Comparison of ENCODE assay signal across 8 cellular contexts in the genomic region with DNA sequence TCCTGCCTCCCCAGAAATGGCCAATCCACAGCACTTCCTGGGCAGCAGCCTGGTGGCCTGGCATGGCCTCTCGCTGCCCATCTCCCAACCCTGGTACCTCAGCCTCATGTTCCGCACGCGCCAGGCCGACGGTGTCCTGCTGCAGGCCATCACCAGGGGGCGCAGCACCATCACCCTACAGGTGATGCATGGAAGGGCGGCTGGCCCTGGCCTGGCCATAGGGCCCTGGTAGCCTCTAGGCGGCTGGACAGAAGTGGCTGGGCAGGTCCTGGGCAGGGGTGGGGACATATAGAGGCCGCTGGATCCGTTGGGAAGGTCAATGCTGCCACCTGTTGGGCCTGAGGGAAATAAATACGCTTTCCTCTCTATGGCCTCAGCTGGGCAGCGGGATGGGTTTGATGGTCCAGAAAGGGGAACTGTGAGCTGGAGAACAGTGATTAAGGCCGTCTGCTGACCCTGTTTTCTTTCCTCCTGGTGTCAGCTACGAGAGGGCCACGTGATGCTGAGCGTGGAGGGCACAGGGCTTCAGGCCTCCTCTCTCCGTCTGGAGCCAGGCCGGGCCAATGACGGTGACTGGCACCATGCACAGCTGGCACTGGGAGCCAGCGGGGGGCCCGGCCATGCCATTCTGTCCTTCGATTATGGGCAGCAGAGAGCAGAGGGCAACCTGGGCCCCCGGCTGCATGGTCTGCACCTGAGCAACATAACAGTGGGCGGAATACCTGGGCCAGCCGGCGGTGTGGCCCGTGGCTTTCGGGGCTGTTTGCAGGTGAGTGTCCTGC. TPM values are rescaled to one million over a fixed set of nuclear protein-coding genes. Genes with fewer than 3 reads are reported as not detected.
DNase-seq lines count a peak whose midpoint lies in the region; ATAC-seq and TF ChIP-seq lines count a peak whose summit lies in the region.

No MANE protein-coding gene starts in this region.

- DNase-seq in BE2C: peak; percentile 90
- peak; percentile 91 for DNase-seq in GM19240 (ENCODE audit: insufficient read length, low spot score)
- peak; percentile 29 for DNase-seq in T-helper 22 cell (ENCODE audit: low read depth)
- peak; percentile 67 for DNase-seq in amniotic epithelial cell (ENCODE audit: low read depth)
- peak; percentile 73 to 85 for DNase-seq in heart right ventricle
- peak; percentile 84 for DNase-seq in retina

- peak; percentile 99 for TF ChIP-seq CTCF in BE2C (IDR thresholded peaks at IDR 0.05; ENCODE audit: low read depth, low read length)
- TF ChIP-seq CTCF in heart right ventricle (IDR thresholded peaks at IDR 0.05): peak; percentile 88 to 96 (median 93)

- intact Hi-C loops in heart right ventricle (cut with DNase I): loop anchor here in 7 of 10 donors (1.0 to 10.0 kb wide), 6 partner anchors 134 to 271 kb away; partner anchors contain the start of genes SORT1 (in 2 of the 7) and GPR61 (in 1 of the 7)

- peaks cover 5% of the 10 kb centered on the region for H3K4me1 ChIP-seq in BE2C
- peaks cover 0 to 11% (median 0%) of the 10 kb centered on the region in 9 donors for H3K4me1 ChIP-seq in heart right ventricle

- H3K27ac ChIP-seq in heart right ventricle: no peak overlapping the region

- 54 to 55% methylated on average over 29 of the region's 29 CpGs for WGBS in heart right ventricle, 2 donors

- TF ChIP-seq EP300 in Ishikawa (IDR thresholded peaks at IDR 0.05; ENCODE audit: borderline replicate concordance): no peak; the same call in 1 of the 2 replicates

- H3K27me3 ChIP-seq in BE2C (no peaks in the 10 kb centered on the region), heart right ventricle (no peaks in the 10 kb centered on the region)

- peaks cover 5% of the 10 kb centered on the region for H3K36me3 ChIP-seq in BE2C
- peaks cover 0 to 2% (median 0%) of the 10 kb centered on the region in 9 donors for H3K36me3 ChIP-seq in heart right ventricle

- peak; percentile 80 to 90 (median 82) for ATAC-seq in heart right ventricle
- ATAC-seq in GM21528 (IDR thresholded peaks at IDR 0.05; ENCODE audit: low FRiP score, unreplicated experiment): no peak

- TF ChIP-seq RAD21 in Ishikawa (IDR thresholded peaks at IDR 0.05; ENCODE audit: low read depth): peak; percentile 90

- H3K9me3 ChIP-seq in BE2C (no peaks in the 10 kb centered on the region), heart right ventricle (no peaks in the 10 kb centered on the region)

- H3K4me3 ChIP-seq in BE2C (ENCODE audit: low read depth, low read length) (no peak overlapping the region), heart right ventricle (no peak overlapping the region)

TF ChIP-seq in Ishikawa, 13 proteins besides CTCF, POLR2A, EP300 and RAD21:
- TF ChIP-seq TCF12 (IDR thresholded peaks at IDR 0.05; ENCODE audit: low read depth) (peak; percentile 70), NFIC (IDR thresholded peaks at IDR 0.05) (no peak), CREB1 (IDR thresholded peaks at IDR 0.05; ENCODE audit: low read depth) (no peak), CEBPB (IDR thresholded peaks at IDR 0.05) (no peak), REST (IDR thresholded peaks at IDR 0.05; ENCODE audit: low read depth) (no peak), EGR1 (IDR thresholded peaks at IDR 0.05) (no peak), TAF1 (IDR thresholded peaks at IDR 0.05; ENCODE audit: low read depth) (no peak), YY1 (IDR thresholded peaks at IDR 0.05; ENCODE audit: low read depth) (0 out of 2 replicates have a peak, but pooled peaks have one; percentile 49), FOXM1 (IDR thresholded peaks at IDR 0.05; ENCODE audit: borderline replicate concordance, low read depth) (no peak), ZBTB7A (IDR thresholded peaks at IDR 0.05; ENCODE audit: low read depth) (no peak; the same call in 1 of the 2 replicates), TEAD4 (IDR thresholded peaks at IDR 0.05) (peak; percentile 46; the same call in 1 of the 2 replicates)
- TF ChIP-seq, protein P1, sequence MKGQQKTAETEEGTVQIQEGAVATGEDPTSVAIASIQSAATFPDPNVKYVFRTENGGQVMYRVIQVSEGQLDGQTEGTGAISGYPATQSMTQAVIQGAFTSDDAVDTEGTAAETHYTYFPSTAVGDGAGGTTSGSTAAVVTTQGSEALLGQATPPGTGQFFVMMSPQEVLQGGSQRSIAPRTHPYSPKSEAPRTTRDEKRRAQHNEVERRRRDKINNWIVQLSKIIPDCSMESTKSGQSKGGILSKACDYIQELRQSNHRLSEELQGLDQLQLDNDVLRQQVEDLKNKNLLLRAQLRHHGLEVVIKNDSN (IDR thresholded peaks at IDR 0.05): 0 out of 2 replicates have a peak, but pooled peaks have one; percentile 37
- TF ChIP-seq, protein P2, sequence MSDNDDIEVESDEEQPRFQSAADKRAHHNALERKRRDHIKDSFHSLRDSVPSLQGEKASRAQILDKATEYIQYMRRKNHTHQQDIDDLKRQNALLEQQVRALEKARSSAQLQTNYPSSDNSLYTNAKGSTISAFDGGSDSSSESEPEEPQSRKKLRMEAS (IDR thresholded peaks at IDR 0.05): peak; percentile 98

RNA-seq across cellular contexts. Expression of gene CELSR2, which starts 14.4 kb away (rescaled TPM):
- polyA plus RNA-seq in BE2C (2012; ENCODE audit: insufficient read depth, insufficient read length, low read depth): 39.5 TPM
- 10 to 100 TPM in 1 of 10 donors, 1 to 10 TPM in 9; 4.9 to 10.6 (median 6.3) TPM for total RNA-seq in heart right ventricle
- 1 to 10 TPM in 1 of 2 donors, under 1 TPM in 1; 0.93 to 1.8 TPM for polyA plus RNA-seq in heart right ventricle

RNA-seq across cellular contexts. Expression of gene PSRC1, which starts 19.2 kb away (rescaled TPM):
- 6.6 TPM for polyA plus RNA-seq in BE2C (2012; ENCODE audit: insufficient read depth, insufficient read length, low read depth)
- 1 to 10 TPM in 2 of 10 donors, under 1 TPM in 8; 0.34 to 2.4 (median 0.59) TPM for total RNA-seq in heart right ventricle
- polyA plus RNA-seq in heart right ventricle: 1 to 10 TPM; 2.3 to 2.9 TPM

RNA-seq across cellular contexts. Expression of gene MYBPHL, which starts 43.0 kb away (rescaled TPM):
- 0.66 TPM for polyA plus RNA-seq in BE2C (2012; ENCODE audit: insufficient read depth, insufficient read length, low read depth)
- 1 to 10 TPM in 2 of 10 donors, under 1 TPM in 8; 0.23 to 2.7 (median 0.53) TPM for total RNA-seq in heart right ventricle
- polyA plus RNA-seq in heart right ventricle: under 1 TPM in 1 of 2 donors, not detected in 1; 0.30 TPM

RNA-seq across cellular contexts. Expression of gene SARS1, which starts 50.1 kb away (rescaled TPM):
- 865 TPM for polyA plus RNA-seq in BE2C (2012; ENCODE audit: insufficient read depth, insufficient read length, low read depth)
- total RNA-seq in heart right ventricle: 100 to 1,000 TPM in 4 of 10 donors, 10 to 100 TPM in 6; 86.3 to 123 (median 99.2) TPM
- polyA plus RNA-seq in heart right ventricle: 100 to 1,000 TPM in 1 of 2 donors, 10 to 100 TPM in 1; 38.3 to 153 TPM

Comparison
In these comparisons a context has a peak if more than half of its experiments do, and no peak if none do; other contexts are left out.
1. DNase-seq: peak in every context shown above with its lines; median percentile 91 in GM19240; 90 in BE2C; 84 in retina; 79 in heart right ventricle; 67 in amniotic epithelial cell; 29 in T-helper 22 cell.